ENCODE assay signal across 29 cellular contexts in genomic region chr3:15731024-15731423, GRCh38.
A peak's percentile ranks its signal among the peaks of the same experiment; 100 is the strongest.
DNase-seq lines count a peak whose midpoint lies in the region; ATAC-seq, FAIRE-seq and TF ChIP-seq lines count a peak whose summit lies in the region.
"Had no signal": no experiment of that assay in that cellular context is flagged by ENCODE, and none has a peak within 500 bp of the region (broad histone marks: within the 10 kb centered on the region; RNA-seq: fewer than 3 reads in every experiment).

No MANE protein-coding gene starts in this region.

- H3K27me3 ChIP-seq in naive thymus-derived CD4-positive, alpha-beta T cell (ENCODE audit: control insufficient read depth in 2 of 2, insufficient read depth in 2 of 2, low read length in 2 of 2), result no peaks in the 10 kb centered on the region
- no peaks in the 10 kb centered on the region for H3K27me3 ChIP-seq in suprapubic skin
- H3K27me3 ChIP-seq: BE2C, BLaER1 had no signal

- no peak for TF ChIP-seq POLR2A in suprapubic skin (IDR thresholded peaks at IDR 0.05)

- TF ChIP-seq EP300 in suprapubic skin (IDR thresholded peaks at IDR 0.05), result no peak

- peaks cover 0 to 3% of the 10 kb centered on the region in 2 donors for H3K4me1 Mint-ChIP-seq in effector memory CD8-positive, alpha-beta T cell (ENCODE audit: low read depth in 2 of 2)
- peaks cover 0 to 29% (median 5%) of the 10 kb centered on the region in 7 donors for H3K4me1 Mint-ChIP-seq in naive thymus-derived CD4-positive, alpha-beta T cell
- peaks cover 39 to 43% of the 10 kb centered on the region in 2 donors for H3K4me1 Mint-ChIP-seq in natural killer cell treated with Interleukin-12 subunit alpha and Interleukin-12 subunit beta and Interleukin-15 and Interleukin-18, amount 100 ng/mL, for 72 hours (ENCODE audit: low read depth in 2 of 2)
- H3K4me1 Mint-ChIP-seq in osteocyte (ENCODE audit: unreplicated experiment), result peaks cover 12% of the 10 kb centered on the region
- H3K4me1 Mint-ChIP-seq: CD14-positive monocyte had no signal

- H3K27ac Mint-ChIP-seq in effector memory CD8-positive, alpha-beta T cell, result no peak overlapping the region
- no peak overlapping the region for H3K27ac Mint-ChIP-seq in naive thymus-derived CD4-positive, alpha-beta T cell
- peak overlapping the region; percentile 69 to 87 for H3K27ac Mint-ChIP-seq in natural killer cell treated with Interleukin-12 subunit alpha and Interleukin-12 subunit beta and Interleukin-15 and Interleukin-18, amount 100 ng/mL, for 72 hours
- no peak overlapping the region for H3K27ac Mint-ChIP-seq in osteocyte (ENCODE audit: unreplicated experiment)
- H3K27ac Mint-ChIP-seq: CD4-positive, CD25-positive, alpha-beta regulatory T cell had no signal

- CTCF ChIA-PET in naive thymus-derived CD4-positive, alpha-beta T cell (lab: Charles Lee), result no interaction called here

- peaks cover 36% of the 10 kb centered on the region for H3K36me3 Mint-ChIP-seq in effector memory CD8-positive, alpha-beta T cell (ENCODE audit: insufficient read depth)
- H3K36me3 Mint-ChIP-seq in naive thymus-derived CD4-positive, alpha-beta T cell, result peaks cover 16 to 72% (median 48%) of the 10 kb centered on the region in 5 donors
- H3K36me3 Mint-ChIP-seq in natural killer cell treated with Interleukin-12 subunit alpha and Interleukin-12 subunit beta and Interleukin-15 and Interleukin-18, amount 100 ng/mL, for 72 hours, result peaks cover 4% of the 10 kb centered on the region
- peaks cover 59% of the 10 kb centered on the region for H3K36me3 Mint-ChIP-seq in osteocyte (ENCODE audit: unreplicated experiment)

- peak; percentile 19 for ATAC-seq in effector memory CD8-positive, alpha-beta T cell (replicated peaks)
- peak; percentile 34 for ATAC-seq in naive thymus-derived CD4-positive, alpha-beta T cell
- peak; percentile 59 to 79 for ATAC-seq in natural killer cell treated with Interleukin-12 subunit alpha and Interleukin-12 subunit beta and Interleukin-15 and Interleukin-18, amount 100 ng/mL, for 72 hours
- ATAC-seq: A549, GM12878 had no signal

- H3K36me3 ChIP-seq in naive thymus-derived CD4-positive, alpha-beta T cell (ENCODE audit: control insufficient read depth in 2 of 3, insufficient read depth in 3 of 3, low read length in 3 of 3), result peaks cover 0 to 7% (median 0%) of the 10 kb centered on the region in 3 experiments
- H3K36me3 ChIP-seq in suprapubic skin, result peaks cover 38% of the 10 kb centered on the region
- H3K36me3 ChIP-seq: BE2C had no signal

- no peaks in the 10 kb centered on the region for H3K9me3 Mint-ChIP-seq in effector memory CD8-positive, alpha-beta T cell
- no peaks in the 10 kb centered on the region for H3K9me3 Mint-ChIP-seq in naive thymus-derived CD4-positive, alpha-beta T cell
- H3K9me3 Mint-ChIP-seq in natural killer cell treated with Interleukin-12 subunit alpha and Interleukin-12 subunit beta and Interleukin-15 and Interleukin-18, amount 100 ng/mL, for 72 hours, result no peaks in the 10 kb centered on the region
- H3K9me3 Mint-ChIP-seq in osteocyte (ENCODE audit: unreplicated experiment), result no peaks in the 10 kb centered on the region
- H3K9me3 Mint-ChIP-seq: CD14-positive monocyte; CD4-positive, alpha-beta memory T cell; CD4-positive, CD25-positive, alpha-beta regulatory T cell; CD8-positive, alpha-beta memory T cell had no signal

- DNase-seq in D721Med (ENCODE audit: insufficient read length, low spot score), result no peak
- no peak for DNase-seq in effector memory CD8-positive, alpha-beta T cell
- DNase-seq in naive thymus-derived CD4-positive, alpha-beta T cell, result no peak
- no peak for DNase-seq in natural killer cell treated with Interleukin-12 subunit alpha and Interleukin-12 subunit beta and Interleukin-15 and Interleukin-18, amount 100 ng/mL, for 72 hours (ENCODE audit: low spot score)
- DNase-seq in suprapubic skin (ENCODE audit: low spot score in 2 of 2), result no peak
- DNase-seq in AG08396 (ENCODE audit: low spot score), result no peak
- DNase-seq in osteocyte (ENCODE audit: extremely low spot score, unreplicated experiment), result no peak
- DNase-seq: BE2C; C1 segment of cervical spinal cord; Caco-2; Calu3; CD4-positive, alpha-beta memory T cell; CD4-positive, CD25-positive, alpha-beta regulatory T cell; CD8-positive, alpha-beta memory T cell; DMS 273 treated with DMSO at 0.1 percent for 48 hours; DMS153; DMS53; DMS79; DND-41; EL; GDM1 had no signal

- H3K27ac ChIP-seq in naive thymus-derived CD4-positive, alpha-beta T cell (ENCODE audit: low read depth, low read length), result no peak overlapping the region
- H3K27ac ChIP-seq in suprapubic skin, result no peak overlapping the region
- H3K27ac ChIP-seq: 22Rv1, A549, BLaER1 had no signal

- POLR2A ChIA-PET in naive thymus-derived CD4-positive, alpha-beta T cell (lab: Charles Lee), result no interaction called here

- no peaks in the 10 kb centered on the region for H3K27me3 Mint-ChIP-seq in effector memory CD8-positive, alpha-beta T cell
- no peaks in the 10 kb centered on the region for H3K27me3 Mint-ChIP-seq in naive thymus-derived CD4-positive, alpha-beta T cell
- no peaks in the 10 kb centered on the region for H3K27me3 Mint-ChIP-seq in natural killer cell treated with Interleukin-12 subunit alpha and Interleukin-12 subunit beta and Interleukin-15 and Interleukin-18, amount 100 ng/mL, for 72 hours
- H3K27me3 Mint-ChIP-seq in osteocyte (ENCODE audit: unreplicated experiment), result no peaks in the 10 kb centered on the region
- H3K27me3 Mint-ChIP-seq: CD4-positive, alpha-beta memory T cell; CD4-positive, CD25-positive, alpha-beta regulatory T cell; CD8-positive, alpha-beta memory T cell had no signal

- no peaks in the 10 kb centered on the region for H3K4me1 ChIP-seq in naive thymus-derived CD4-positive, alpha-beta T cell (ENCODE audit: control insufficient read depth in 2 of 2, insufficient read depth in 2 of 2, low read length in 2 of 2)
- H3K4me1 ChIP-seq in suprapubic skin, result peaks cover 2% of the 10 kb centered on the region
- H3K4me1 ChIP-seq: BE2C, BLaER1, Caco-2 had no signal

- H3K4me3 Mint-ChIP-seq in effector memory CD8-positive, alpha-beta T cell, result no peak overlapping the region
- peak overlapping the region in 1 of 10 donors; percentile 5 for H3K4me3 Mint-ChIP-seq in naive thymus-derived CD4-positive, alpha-beta T cell
- peak overlapping the region; percentile 52 for H3K4me3 Mint-ChIP-seq in natural killer cell treated with Interleukin-12 subunit alpha and Interleukin-12 subunit beta and Interleukin-15 and Interleukin-18, amount 100 ng/mL, for 72 hours
- no peak overlapping the region for H3K4me3 Mint-ChIP-seq in osteocyte (ENCODE audit: unreplicated experiment)
- H3K4me3 Mint-ChIP-seq: CD14-positive monocyte; CD4-positive, alpha-beta memory T cell; CD8-positive, alpha-beta memory T cell had no signal

- peak; percentile 29 for FAIRE-seq in D721Med (lab: Jason Lieb, UNC)
- FAIRE-seq: A549, GM12878, GM12892, GM18507, GM19239 had no signal

- TF ChIP-seq CTCF in D721Med (IDR thresholded peaks at IDR 0.05; ENCODE audit: insufficient read depth, missing control alignments) (no peak), suprapubic skin (IDR thresholded peaks at IDR 0.05) (no peak), osteocyte (IDR thresholded peaks at IDR 0.05) (no peak)

- H3K9me3 ChIP-seq in naive thymus-derived CD4-positive, alpha-beta T cell (ENCODE audit: control insufficient read depth in 2 of 3, low read length in 3 of 3), result no peaks in the 10 kb centered on the region
- H3K9me3 ChIP-seq in suprapubic skin, result no peaks in the 10 kb centered on the region
- H3K9me3 ChIP-seq: A549, BE2C, BLaER1, Caco-2 had no signal

- intact Hi-C loops in naive thymus-derived CD4-positive, alpha-beta T cell (cut with micrococcal nuclease), result no loop called here

- no peak overlapping the region for H3K4me3 ChIP-seq in naive thymus-derived CD4-positive, alpha-beta T cell (ENCODE audit: low read length)
- no peak overlapping the region for H3K4me3 ChIP-seq in suprapubic skin
- H3K4me3 ChIP-seq: A549, BLaER1, GM12878 had no signal

- 98% methylated on average over 2 of the region's 2 CpGs for WGBS in suprapubic skin

Comparison
In these comparisons a context has a peak if more than half of its experiments do, and no peak if none do; other contexts are left out.
1. ATAC-seq: peak in every context shown above with its lines; median percentile 69 in natural killer cell treated with Interleukin-12 subunit alpha and Interleukin-12 subunit beta and Interleukin-15 and Interleukin-18, amount 100 ng/mL, for 72 hours; 34 in naive thymus-derived CD4-positive, alpha-beta T cell; 19 in effector memory CD8-positive, alpha-beta T cell.
2. H3K27ac Mint-ChIP-seq: peak in natural killer cell treated with Interleukin-12 subunit alpha and Interleukin-12 subunit beta and Interleukin-15 and Interleukin-18, amount 100 ng/mL, for 72 hours (2 of 2); none in effector memory CD8-positive, alpha-beta T cell (0 of 2), naive thymus-derived CD4-positive, alpha-beta T cell (0 of 9) and osteocyte (single experiment).